ENCODE assay signal across 15 cellular contexts in the genomic region with DNA sequence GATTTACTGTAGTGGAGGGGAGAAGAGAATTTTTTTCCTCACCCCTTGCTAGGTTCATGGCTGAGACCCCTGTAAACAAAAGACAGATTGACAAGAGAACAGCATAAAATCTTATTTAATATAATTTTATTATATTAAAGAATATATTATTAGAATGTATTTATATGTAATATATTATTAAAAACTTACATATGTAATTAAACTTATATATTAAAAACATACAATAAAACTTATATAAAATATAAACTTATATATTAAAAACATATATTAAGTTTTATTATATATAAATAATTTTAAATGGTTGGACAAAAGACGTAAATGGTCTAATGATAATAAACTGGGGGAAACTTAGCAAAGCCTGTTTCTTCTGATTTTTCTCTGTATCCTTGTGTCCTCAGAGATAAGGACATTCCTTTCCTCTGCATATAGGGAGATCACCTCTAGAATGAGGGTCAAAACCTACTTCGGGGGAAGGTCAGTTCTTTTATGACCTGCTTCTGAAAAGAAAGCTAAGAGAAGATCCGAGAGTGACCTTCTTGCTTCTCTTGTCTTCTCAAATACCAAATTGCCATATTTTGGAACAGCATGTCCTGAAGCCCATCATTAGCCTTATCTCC. TPM values are rescaled to one million over a fixed set of nuclear protein-coding genes. Genes with fewer than 3 reads are reported as not detected.
A peak's percentile ranks its signal among the peaks of the same experiment; 100 is the strongest.
DNase-seq lines count a peak whose midpoint lies in the region; ATAC-seq, FAIRE-seq and TF ChIP-seq lines count a peak whose summit lies in the region.
"Had no signal": no experiment of that assay in that cellular context is flagged by ENCODE, and none has a peak within 500 bp of the region (broad histone marks: within the 10 kb centered on the region; RNA-seq: fewer than 3 reads in every experiment).

No MANE protein-coding gene starts in this region.

- H3K79me1 ChIP-seq in neuronal stem cell (ENCODE audit: low read depth, low read length) = no peaks in the 10 kb centered on the region

- ATAC-seq in HepG2 (no peak), right lobe of liver (no peak), pancreas (no peak), HG02571 (IDR thresholded peaks at IDR 0.05; ENCODE audit: unreplicated experiment) (no peak)

- no peak overlapping the region for H3K18ac ChIP-seq in neuronal stem cell (ENCODE audit: low read length)

- peak overlapping the region; percentile 29 for H2AFZ ChIP-seq in HepG2 (ENCODE audit: low read length)
- no peak overlapping the region for H2AFZ ChIP-seq in neuronal stem cell (ENCODE audit: low read length)
- H2AFZ ChIP-seq: GM23248 had no signal

- TF ChIP-seq CTCF in HepG2 (CRISPR knock-in tag; IDR thresholded peaks at IDR 0.05) = no peak
- TF ChIP-seq CTCF in right lobe of liver (IDR thresholded peaks at IDR 0.05) = no peak
- TF ChIP-seq CTCF in pancreas (IDR thresholded peaks at IDR 0.05) = no peak

- no peak overlapping the region for H2BK12ac ChIP-seq in neuronal stem cell (ENCODE audit: low read length)

- H2AK5ac ChIP-seq in neuronal stem cell (ENCODE audit: low read depth, low read length) = no peak overlapping the region

- H2BK5ac ChIP-seq in neuronal stem cell (ENCODE audit: low read length) = no peak overlapping the region

- H4K91ac ChIP-seq in neuronal stem cell (ENCODE audit: low read depth, low read length, poor library complexity) = no peak overlapping the region

- H3K27me3 ChIP-seq in HepG2 (ENCODE audit: control insufficient read depth in 1 of 2, insufficient read depth in 2 of 2, low read length in 2 of 2) (no peaks in the 10 kb centered on the region), right lobe of liver (no peaks in the 10 kb centered on the region), pancreas (no peaks in the 10 kb centered on the region), neuronal stem cell (ENCODE audit: control insufficient read depth in 3 of 3, insufficient read depth in 3 of 3, low read depth in 1 of 3, low read length in 3 of 3) (no peaks in the 10 kb centered on the region)
- H3K27me3 ChIP-seq: BLaER1 had no signal

- FAIRE-seq in HepG2 (lab: Jason Lieb, UNC) (no peak), colon (lab: Jason Lieb, UNC) (peak; percentile 87), pancreas (lab: Jason Lieb, UNC) (peak; percentile 94)
- FAIRE-seq: HTR-8/SVneo had no signal

- DNase-seq in HepG2 (ENCODE audit: low spot score) (no peak), right lobe of liver (no peak), pancreas (no peak), NCI-H2029 treated with DMSO at 0.1 percent for 48 hours (lab: John Stamatoyannopoulos, UW) (no peak), neuronal stem cell (ENCODE audit: low spot score) (no peak)
- DNase-seq: AML-193; Caco-2; CD8-positive, alpha-beta memory T cell; GM23248; H7 had no signal

- H3K14ac ChIP-seq in neuronal stem cell (ENCODE audit: low read length) = no peak overlapping the region

- H3K36me3 ChIP-seq in HepG2 (replicated peaks in 1 of 2; ENCODE audit: control insufficient read depth in 1 of 2, insufficient read depth in 2 of 2, low read length in 2 of 2) (no peaks in the 10 kb centered on the region), right lobe of liver (no peaks in the 10 kb centered on the region), pancreas (no peaks in the 10 kb centered on the region), neuronal stem cell (replicated peaks in 1 of 2; ENCODE audit: control insufficient read depth in 2 of 2, insufficient read depth in 2 of 2, low read length in 2 of 2) (no peaks in the 10 kb centered on the region)
- H3K36me3 ChIP-seq: BLaER1 had no signal

- intact Hi-C loops in HepG2 (cut with micrococcal nuclease; ENCODE audit: unreplicated experiment) (no loop called here), right lobe of liver (cut with DNase I) (no loop called here), pancreas (cut with DNase I) (no loop called here)

- H3K4me3 ChIP-seq in HepG2 (replicated peaks in 1 of 3; ENCODE audit: insufficient read depth in 1 of 3, low read depth in 2 of 3, low read length in 3 of 3) (no peak overlapping the region), right lobe of liver (no peak overlapping the region), pancreas (no peak overlapping the region), neuronal stem cell (ENCODE audit: low read length in 2 of 2) (no peak overlapping the region)
- H3K4me3 ChIP-seq: BLaER1, GM23248 had no signal

- no peak for TF ChIP-seq RAD21 in HepG2 (CRISPR knock-in tag; IDR thresholded peaks at IDR 0.05)

- H2BK15ac ChIP-seq in neuronal stem cell (ENCODE audit: low read length) = no peak overlapping the region

- H3K4me2 ChIP-seq in HepG2 (ENCODE audit: low read depth, low read length) (no peak overlapping the region), neuronal stem cell (ENCODE audit: insufficient read depth, low read length, poor library complexity, severe bottlenecking) (no peak overlapping the region)
- H3K4me2 ChIP-seq: BLaER1 had no signal

- TF ChIP-seq POLR2A in HepG2 (IDR thresholded peaks at IDR 0.05; ENCODE audit: insufficient read depth in 1 of 2, low read depth in 2 of 2, low read length in 2 of 2) (no peak), right lobe of liver (IDR thresholded peaks at IDR 0.05) (no peak)

- TF ChIP-seq EP300 in HepG2 (IDR thresholded peaks at IDR 0.05; ENCODE audit: low read depth in 2 of 2, low read length in 2 of 2) (no peak), HepG2 (CRISPR knock-in tag; IDR thresholded peaks at IDR 0.05; ENCODE audit: borderline replicate concordance) (no peak)

- H4K8ac ChIP-seq in neuronal stem cell (ENCODE audit: low read depth, low read length) = no peak overlapping the region

- POLR2A ChIA-PET in HepG2 (lab: Yijun Ruan, JAX) = no interaction called here

- H3K4ac ChIP-seq in neuronal stem cell (ENCODE audit: low read length) = no peak overlapping the region

- no peak overlapping the region for H3K23ac ChIP-seq in neuronal stem cell (ENCODE audit: low read depth, low read length, poor library complexity)

- H4K20me1 ChIP-seq in HepG2 (ENCODE audit: insufficient read depth, low read length) = no peaks in the 10 kb centered on the region
- H4K20me1 ChIP-seq: BLaER1 had no signal

- H3K9ac ChIP-seq in HepG2 (ENCODE audit: insufficient read depth, low read depth, low read length) (no peak overlapping the region), neuronal stem cell (ENCODE audit: low read depth, low read length, poor library complexity) (no peak overlapping the region)
- H3K9ac ChIP-seq: BLaER1, GM23248 had no signal

- in situ Hi-C loops in HepG2 (cut with HindIII; ENCODE audit: extremely low pct_ligation_motif_present, low pct_unique_long_range_greater_than_20kb) = no loop called here

- CTCF ChIA-PET in HepG2 (lab: Yijun Ruan, JAX; ENCODE audit: low intra/inter-chr PET ratio, low total read pairs) = no interaction called here

- no peak overlapping the region for H2BK120ac ChIP-seq in neuronal stem cell (ENCODE audit: low read depth, low read length)

- H3K4me1 ChIP-seq in HepG2 (ENCODE audit: insufficient read depth, low read length) (no peaks in the 10 kb centered on the region), right lobe of liver (no peaks in the 10 kb centered on the region), pancreas (no peaks in the 10 kb centered on the region), neuronal stem cell (ENCODE audit: control insufficient read depth in 2 of 2, insufficient read depth in 1 of 2, low read depth in 1 of 2, low read length in 2 of 2) (no peaks in the 10 kb centered on the region)
- H3K4me1 ChIP-seq: BLaER1 had no signal

- no peak overlapping the region for H3K27ac ChIP-seq in HepG2 (ENCODE audit: extremely low read length, insufficient read depth, low read length)
- H3K27ac ChIP-seq in right lobe of liver = no peak overlapping the region
- H3K27ac ChIP-seq in pancreas = no peak overlapping the region
- no peak overlapping the region for H3K27ac ChIP-seq in neuronal stem cell (replicated peaks; ENCODE audit: low read length)
- H3K27ac ChIP-seq: 22Rv1, BLaER1, GM23248 had no signal

- H3K79me2 ChIP-seq in HepG2 (ENCODE audit: insufficient read depth, low read length) = no peaks in the 10 kb centered on the region

- H3K9me3 ChIP-seq in HepG2 (ENCODE audit: low read length) (no peaks in the 10 kb centered on the region), right lobe of liver (no peaks in the 10 kb centered on the region), pancreas (no peaks in the 10 kb centered on the region), neuronal stem cell (replicated peaks in 1 of 2; ENCODE audit: control insufficient read depth in 2 of 2, insufficient read depth in 1 of 2, low read depth in 1 of 2, low read length in 2 of 2) (no peaks in the 10 kb centered on the region)
- H3K9me3 ChIP-seq: BLaER1, Caco-2 had no signal

- no TSS peak for BruUV-seq in HepG2 (replicated peaks; lab: Mats Ljungman, UMichigan)

- 54% methylated on average over 3 of the region's 3 CpGs for WGBS in HepG2 (ENCODE audit: low lambda C conversion rate)
- WGBS in right lobe of liver (ENCODE audit: insufficient coverage, low coverage, low lambda C conversion rate, missing lambda C conversion rate) = 46% methylated on average over 3 of the region's 3 CpGs
- 67 to 74% methylated on average over 3 of the region's 3 CpGs for WGBS in pancreas, 2 donors
- no CpG with 5 or more reads among the region's 3 CpGs for WGBS in neuronal stem cell (ENCODE audit: extremely low coverage in 2 of 2, insufficient read length in 2 of 2, insufficient replicate concordance in 1 of 2), 2 donors

RNA-seq across cellular contexts. Expression of gene PPM1H, which starts 8.9 kb away (rescaled TPM):
- 38.1 and 42.0 TPM in 2 replicates for total RNA-seq in HepG2 (2016; rRNA removed; fragmentation: Illumina TruSeq; extraction: Trizol)
- total RNA-seq in HepG2 (2016; cell fraction: cytosol; rRNA removed; fragmentation: Illumina TruSeq; extraction: Trizol; ENCODE audit: low read depth) = 3.3 and 5.2 TPM in 2 replicates
- total RNA-seq in HepG2 (2016; cell fraction: insoluble cytoplasmic fraction; rRNA removed; fragmentation: Illumina TruSeq; extraction: Trizol) = 35.2 and 37.3 TPM in 2 replicates
- total RNA-seq in HepG2 (2016; cell fraction: membrane; rRNA removed; fragmentation: Illumina TruSeq; extraction: Trizol) = 19.9 and 22.6 TPM in 2 replicates
- total RNA-seq in HepG2 (2016; cell fraction: nucleus; rRNA removed; fragmentation: Illumina TruSeq; extraction: Trizol) = 29.6 and 34.5 TPM in 2 replicates
- 16.9 and 29.1 TPM in 2 replicates for polyA plus RNA-seq in HepG2 (2011; rRNA removed)
- 19.3 and 19.9 TPM in 2 replicates for polyA plus RNA-seq in HepG2 (2011; cell fraction: cytosol; rRNA removed)
- 19.8 and 26.0 TPM in 2 replicates for polyA plus RNA-seq in HepG2 (2011; cell fraction: nucleus; rRNA removed)
- 9.9 and 26.1 TPM in 2 replicates for polyA plus RNA-seq in HepG2 (2012)
- polyA plus RNA-seq in HepG2 (2016; cell fraction: cytosol; fragmentation: Illumina TruSeq; extraction: Trizol; ENCODE audit: low read depth) = 1.6 and 1.8 TPM in 2 replicates
- polyA plus RNA-seq in HepG2 (2016; cell fraction: insoluble cytoplasmic fraction; fragmentation: Illumina TruSeq; extraction: Trizol; ENCODE audit: low read depth) = 32.1 and 32.9 TPM in 2 replicates
- 8.9 and 10.6 TPM in 2 replicates for polyA plus RNA-seq in HepG2 (2016; cell fraction: membrane; fragmentation: Illumina TruSeq; extraction: Trizol; ENCODE audit: low read depth)
- 24.8 and 26.5 TPM in 2 replicates for polyA plus RNA-seq in HepG2 (2016; cell fraction: nucleus; fragmentation: Illumina TruSeq; extraction: Trizol; ENCODE audit: insufficient read depth, low read depth)
- 8.3 and 68.0 TPM in 2 replicates for polyA minus RNA-seq in HepG2 (2011; rRNA and poly(A)+ RNA removed; ENCODE audit: low replicate concordance)
- 32.6 and 42.5 TPM in 2 replicates for polyA minus RNA-seq in HepG2 (2011; cell fraction: cytosol; rRNA and poly(A)+ RNA removed)
- 39.3 and 42.1 TPM in 2 replicates for polyA minus RNA-seq in HepG2 (2011; cell fraction: nucleus; rRNA and poly(A)+ RNA removed)
- total RNA-seq in right lobe of liver = 1 to 10 TPM; 3.8 to 9.2 (median 6.5) TPM
- total RNA-seq in pancreas = 10 to 100 TPM in 2 of 6 donors, 1 to 10 TPM in 4; 5.2 to 12.9 (median 6.3) TPM
- polyA plus RNA-seq in pancreas = 1 to 10 TPM; 1.7 to 3.6 TPM
- 4.9 TPM for polyA plus RNA-seq in neuronal stem cell (2013, experiment 1 of 2)
- 5.2 TPM for polyA plus RNA-seq in neuronal stem cell (2013, experiment 2 of 2)
- polyA plus RNA-seq: CD8-positive, alpha-beta memory T cell had no signal
